14 cellular contexts compared by ENCODE assay signal in genomic region chr18:79479114-79479760, GRCh38.
DNase-seq lines count a peak whose midpoint lies in the region; ATAC-seq and TF ChIP-seq lines count a peak whose summit lies in the region.
"Had no signal": no experiment of that assay in that cellular context is flagged by ENCODE, and none has a peak within 500 bp of the region (broad histone marks: within the 10 kb centered on the region; RNA-seq: fewer than 3 reads in every experiment).

No MANE protein-coding gene starts in this region.

- POLR2A ChIA-PET in T-cell (lab: Charles Lee) = no interaction called here

- peaks cover 11% of the 10 kb centered on the region for H3K36me3 Mint-ChIP-seq in activated naive CD4-positive, alpha-beta T cell treated with anti-CD3 and anti-CD28 coated beads, Interleukin-2, amount 10 ng/mL, durations not matched to agents 7 days and 5 days
- H3K36me3 Mint-ChIP-seq in activated naive CD4-positive, alpha-beta T cell treated with anti-CD3 and anti-CD28 coated beads for 36 hours (ENCODE audit: low read depth) = peaks cover 6% of the 10 kb centered on the region
- peaks cover 18% of the 10 kb centered on the region for H3K36me3 Mint-ChIP-seq in T-cell

- H3K4me1 Mint-ChIP-seq in activated naive CD4-positive, alpha-beta T cell treated with anti-CD3 and anti-CD28 coated beads, Interleukin-2, amount 10 ng/mL, durations not matched to agents 7 days and 5 days = peaks cover 10% of the 10 kb centered on the region
- peaks cover 15% of the 10 kb centered on the region for H3K4me1 Mint-ChIP-seq in activated naive CD4-positive, alpha-beta T cell treated with anti-CD3 and anti-CD28 coated beads for 36 hours (ENCODE audit: low read depth)
- H3K4me1 Mint-ChIP-seq in T-cell = peaks cover 11 to 17% (median 15%) of the 10 kb centered on the region in 3 donors

- no peak for TF ChIP-seq POLR2A in spleen (IDR thresholded peaks at IDR 0.05)

- H3K27ac Mint-ChIP-seq in activated naive CD4-positive, alpha-beta T cell treated with anti-CD3 and anti-CD28 coated beads, Interleukin-2, amount 10 ng/mL, durations not matched to agents 7 days and 5 days = no peak overlapping the region
- no peak overlapping the region for H3K27ac Mint-ChIP-seq in activated naive CD4-positive, alpha-beta T cell treated with anti-CD3 and anti-CD28 coated beads for 36 hours
- H3K27ac Mint-ChIP-seq in T-cell = peak overlapping the region; percentile 31 to 58

- H3K36me3 ChIP-seq in spleen = peaks cover 3 to 76% (median 23%) of the 10 kb centered on the region in 6 donors

- no peaks in the 10 kb centered on the region for H3K9me3 Mint-ChIP-seq in activated naive CD4-positive, alpha-beta T cell treated with anti-CD3 and anti-CD28 coated beads, Interleukin-2, amount 10 ng/mL, durations not matched to agents 7 days and 5 days
- H3K9me3 Mint-ChIP-seq in activated naive CD4-positive, alpha-beta T cell treated with anti-CD3 and anti-CD28 coated beads for 36 hours = no peaks in the 10 kb centered on the region
- H3K9me3 Mint-ChIP-seq in T-cell = no peaks in the 10 kb centered on the region

- WGBS in spleen, 5 donors = 85 to 93% (median 91%) methylated on average over 20 to 25 of the region's 25 CpGs

- ATAC-seq in T-cell (replicated peaks in 1 of 4) (no peak), HG02973 (IDR thresholded peaks at IDR 0.05; ENCODE audit: unreplicated experiment) (no peak)

- no peak for TF ChIP-seq CTCF in spleen (IDR thresholded peaks at IDR 0.05 in 8 of 11, conservative IDR thresholded peaks at IDR 0.05 in 3 of 11)

- intact Hi-C loops in activated naive CD4-positive, alpha-beta T cell treated with anti-CD3 and anti-CD28 coated beads for 36 hours (cut with micrococcal nuclease) = loop anchor here (5.0 kb wide), 1 partner anchor 43 kb away; no protein-coding TSS in a partner anchor
- intact Hi-C loops in spleen (cut with DNase I; ENCODE audit: low total_unique reads) = no loop called here

- CTCF ChIA-PET in activated naive CD4-positive, alpha-beta T cell treated with anti-CD3 and anti-CD28 coated beads, Interleukin-2, amount 10 ng/mL, durations not matched to agents 7 days and 5 days (lab: Charles Lee) = no interaction called here
- CTCF ChIA-PET in activated naive CD4-positive, alpha-beta T cell treated with anti-CD3 and anti-CD28 coated beads for 36 hours (lab: Charles Lee) = interaction anchor here (0.6 to 0.9 kb wide), 2 partner anchors 50 to 133 kb away, joined by 3 read pairs; no protein-coding TSS in a partner anchor
- CTCF ChIA-PET in T-cell (lab: Charles Lee) = no interaction called here

- H3K27me3 Mint-ChIP-seq in activated naive CD4-positive, alpha-beta T cell treated with anti-CD3 and anti-CD28 coated beads, Interleukin-2, amount 10 ng/mL, durations not matched to agents 7 days and 5 days = no peaks in the 10 kb centered on the region
- H3K27me3 Mint-ChIP-seq in activated naive CD4-positive, alpha-beta T cell treated with anti-CD3 and anti-CD28 coated beads for 36 hours (ENCODE audit: low read depth) = no peaks in the 10 kb centered on the region
- H3K27me3 Mint-ChIP-seq in T-cell = no peaks in the 10 kb centered on the region

- no peaks in the 10 kb centered on the region for H3K27me3 ChIP-seq in spleen (replicated peaks in 1 of 7)

- H3K4me1 ChIP-seq in spleen = no peaks in the 10 kb centered on the region

- no peak overlapping the region for H3K4me3 ChIP-seq in spleen

- no peak overlapping the region for H3K27ac ChIP-seq in spleen

- no peak overlapping the region for H3K4me3 Mint-ChIP-seq in activated naive CD4-positive, alpha-beta T cell treated with anti-CD3 and anti-CD28 coated beads, Interleukin-2, amount 10 ng/mL, durations not matched to agents 7 days and 5 days
- H3K4me3 Mint-ChIP-seq in activated naive CD4-positive, alpha-beta T cell treated with anti-CD3 and anti-CD28 coated beads for 36 hours = no peak overlapping the region
- peak overlapping the region in 1 of 3 donors; percentile 34 for H3K4me3 Mint-ChIP-seq in T-cell

- DNase-seq in activated naive CD4-positive, alpha-beta T cell treated with anti-CD3 and anti-CD28 coated beads, Interleukin-2, amount 10 ng/mL, durations not matched to agents 7 days and 5 days = peak; percentile 13
- no peak for DNase-seq in activated naive CD4-positive, alpha-beta T cell treated with anti-CD3 and anti-CD28 coated beads for 36 hours
- DNase-seq in T-cell (no peak), islet precursor cell (peak; percentile 52), spleen (peak; percentile 75), SK-N-DZ (ENCODE audit: low spot score) (no peak), NCI-H1436 treated with DMSO at 0.1 percent for 48 hours (lab: John Stamatoyannopoulos, UW) (no peak)
- DNase-seq: ACHN, activated gamma-delta T cell treated with Interleukin-2 at 50 U/mL for 16 hours, dermis blood vessel endothelial cell, EL, erythroblast, NCI-H82 had no signal

- H3K9me3 ChIP-seq in spleen = no peaks in the 10 kb centered on the region

Comparison
In these comparisons a context has a peak if more than half of its experiments do, and no peak if none do; other contexts are left out.
1. DNase-seq: peak in activated naive CD4-positive, alpha-beta T cell treated with anti-CD3 and anti-CD28 coated beads, Interleukin-2, amount 10 ng/mL, durations not matched to agents 7 days and 5 days (single experiment), islet precursor cell (single experiment) and spleen (single experiment); none in activated naive CD4-positive, alpha-beta T cell treated with anti-CD3 and anti-CD28 coated beads for 36 hours (single experiment), T-cell (0 of 34), SK-N-DZ (single experiment) and NCI-H1436 treated with DMSO at 0.1 percent for 48 hours (single experiment).
2. H3K27ac Mint-ChIP-seq: peak in T-cell (2 of 2); none in activated naive CD4-positive, alpha-beta T cell treated with anti-CD3 and anti-CD28 coated beads, Interleukin-2, amount 10 ng/mL, durations not matched to agents 7 days and 5 days (single experiment) and activated naive CD4-positive, alpha-beta T cell treated with anti-CD3 and anti-CD28 coated beads for 36 hours (single experiment).